Comparison of ENCODE assay signal across 19 cellular contexts in genomic region chr11:105005451-105005845, GRCh38. TPM values are rescaled to one million over a fixed set of nuclear protein-coding genes. Genes with fewer than 3 reads are reported as not detected.
DNase-seq lines count a peak whose midpoint lies in the region; ATAC-seq, FAIRE-seq and TF ChIP-seq lines count a peak whose summit lies in the region.
"Had no signal": no experiment of that assay in that cellular context is flagged by ENCODE, and none has a peak within 500 bp of the region (broad histone marks: within the 10 kb centered on the region; RNA-seq: fewer than 3 reads in every experiment).

No MANE protein-coding gene starts in this region.

- intact Hi-C loops in PC-3 (cut with micrococcal nuclease): no loop called here
- intact Hi-C loops in left lung (cut with DNase I): no loop called here

- H3K9ac ChIP-seq in PC-3 (ENCODE audit: low read length) (no peak overlapping the region), H1 (replicated peaks in 1 of 4; ENCODE audit: extremely low read depth in 1 of 4, low read depth in 3 of 4, low read length in 3 of 4) (no peak overlapping the region)
- H3K9ac ChIP-seq: BLaER1 treated with 17β-estradiol and CSF1 and Interleukin-3, amounts not matched to agents 10 nM and 100 nM had no signal

- POLR2A ChIA-PET in PC-3 (lab: Charles Lee; ENCODE audit: unreplicated experiment) (no interaction called here), H1 (lab: Charles Lee; ENCODE audit: partially characterized antibody) (no interaction called here)

- H4K8ac ChIP-seq in H1 (ENCODE audit: extremely low read depth, insufficient read depth, low read length): no peak overlapping the region

- no peaks in the 10 kb centered on the region for H3K36me3 Mint-ChIP-seq in mesothelial cell of epicardium

- no peak overlapping the region for H3K18ac ChIP-seq in H1 (ENCODE audit: extremely low read depth, low read length)

- no peak overlapping the region for H4K91ac ChIP-seq in H1 (replicated peaks; ENCODE audit: insufficient read length, low read length)

- H3K4me2 ChIP-seq in PC-3 (ENCODE audit: low read length) (no peak overlapping the region), H1 (ENCODE audit: insufficient read depth in 1 of 2, low read depth in 2 of 2, low read length in 2 of 2) (no peak overlapping the region)
- H3K4me2 ChIP-seq: BLaER1 treated with 17β-estradiol and CSF1 and Interleukin-3, amounts not matched to agents 10 nM and 100 nM; GM23338 had no signal

- H3K4ac ChIP-seq in H1 (replicated peaks; ENCODE audit: insufficient read length, low read depth, low read length): no peak overlapping the region

- no peak overlapping the region for H2BK15ac ChIP-seq in H1 (ENCODE audit: low read length)

- H3F3A ChIP-seq in PC-3 (ENCODE audit: low read length, unreplicated experiment): no peaks in the 10 kb centered on the region

- H3K56ac ChIP-seq in H1 (replicated peaks; ENCODE audit: insufficient read length, low read depth, low read length): no peak overlapping the region

- peak overlapping the region; percentile 45 for H2BK120ac ChIP-seq in H1 (replicated peaks; ENCODE audit: low read depth, low read length)

- H3K79me2 ChIP-seq in PC-3 (ENCODE audit: low read length) (no peaks in the 10 kb centered on the region), H1 (ENCODE audit: control insufficient read depth in 1 of 2, insufficient read depth in 2 of 2, low read length in 2 of 2) (no peaks in the 10 kb centered on the region)

- H3K36me3 ChIP-seq in BE2C: no peaks in the 10 kb centered on the region
- no peaks in the 10 kb centered on the region for H3K36me3 ChIP-seq in PC-3 (ENCODE audit: low read depth, low read length)
- H3K36me3 ChIP-seq in H1 (ENCODE audit: control insufficient read depth in 2 of 4, insufficient read depth in 4 of 4, low read length in 3 of 4): no peaks in the 10 kb centered on the region
- no peaks in the 10 kb centered on the region for H3K36me3 ChIP-seq in left lung
- H3K36me3 ChIP-seq: HAP-1 had no signal

- H2BK12ac ChIP-seq in H1 (ENCODE audit: low read depth, low read length): no peak overlapping the region

- no peak for FAIRE-seq in H1 (lab: Jason Lieb, UNC)
- FAIRE-seq: G401.6, GM12891, HepG2, HTR-8/SVneo had no signal

- H3K27me3 Mint-ChIP-seq in mesothelial cell of epicardium (ENCODE audit: low read depth): no peaks in the 10 kb centered on the region
- H3K27me3 Mint-ChIP-seq: CD4-positive, alpha-beta T cell had no signal

- no peak overlapping the region for H3K4me3 ChIP-seq in BE2C (ENCODE audit: low read depth, low read length)
- H3K4me3 ChIP-seq in PC-3 (ENCODE audit: low read length): no peak overlapping the region
- H3K4me3 ChIP-seq in H1 (ENCODE audit: extremely low read depth in 1 of 4, insufficient read depth in 2 of 4, low read depth in 3 of 4, low read length in 4 of 4): no peak overlapping the region
- H3K4me3 ChIP-seq in left lung: no peak overlapping the region
- H3K4me3 ChIP-seq: BLaER1 treated with 17β-estradiol and CSF1 and Interleukin-3, amounts not matched to agents 10 nM and 100 nM; GM23338; HAP-1 had no signal

- peak overlapping the region; percentile 49 for H3K27ac Mint-ChIP-seq in mesothelial cell of epicardium
- H3K27ac Mint-ChIP-seq: CD4-positive, alpha-beta T cell had no signal

- H3K27ac ChIP-seq in PC-3 (ENCODE audit: low read length): no peak overlapping the region
- H3K27ac ChIP-seq in H1 (ENCODE audit: low read depth, low read length): no peak overlapping the region
- H3K27ac ChIP-seq in left lung: no peak overlapping the region
- H3K27ac ChIP-seq: 22Rv1; BLaER1 treated with 17β-estradiol and CSF1 and Interleukin-3, amounts not matched to agents 10 nM and 100 nM had no signal

- no peak for ATAC-seq in PC-3
- no peak for ATAC-seq in left lung
- no peak for ATAC-seq in GM21381 (IDR thresholded peaks at IDR 0.05; ENCODE audit: unreplicated experiment)
- ATAC-seq in HG03045 (IDR thresholded peaks at IDR 0.05; ENCODE audit: unreplicated experiment): no peak
- ATAC-seq: GM23338, HepG2 had no signal

- H3K9me2 ChIP-seq in PC-3 (replicated peaks; ENCODE audit: low read length): no peaks in the 10 kb centered on the region

- no peaks in the 10 kb centered on the region for H3K79me1 ChIP-seq in H1 (ENCODE audit: low read depth, low read length)

- TF ChIP-seq POLR2A in H1 (IDR thresholded peaks at IDR 0.05; ENCODE audit: control extremely low read depth in 1 of 2, low read depth in 2 of 2, low read length in 2 of 2): no peak

- H3K23me2 ChIP-seq in H1 (ENCODE audit: low read depth, low read length): no peaks in the 10 kb centered on the region

- H4K20me1 ChIP-seq in PC-3 (ENCODE audit: low read length) (no peaks in the 10 kb centered on the region), H1 (replicated peaks in 1 of 2; ENCODE audit: control insufficient read depth in 1 of 2, insufficient read depth in 2 of 2, low read length in 2 of 2) (no peaks in the 10 kb centered on the region)
- H4K20me1 ChIP-seq: BLaER1 treated with 17β-estradiol and CSF1 and Interleukin-3, amounts not matched to agents 10 nM and 100 nM had no signal

- H2AFZ ChIP-seq in PC-3 (ENCODE audit: low read length) (peak overlapping the region; percentile 24; the same call in 1 of the 2 replicates), H1 (ENCODE audit: low read length) (no peak overlapping the region)
- H2AFZ ChIP-seq: GM23338 had no signal

- H3K27me3 ChIP-seq in BE2C: no peaks in the 10 kb centered on the region
- no peaks in the 10 kb centered on the region for H3K27me3 ChIP-seq in PC-3 (ENCODE audit: low read length)
- H3K27me3 ChIP-seq in H1 (replicated peaks in 1 of 4; ENCODE audit: control insufficient read depth in 3 of 4, extremely low read depth in 1 of 4, insufficient read depth in 3 of 4, low read length in 3 of 4): no peaks in the 10 kb centered on the region
- no peaks in the 10 kb centered on the region for H3K27me3 ChIP-seq in left lung
- H3K27me3 ChIP-seq: BLaER1 treated with 17β-estradiol and CSF1 and Interleukin-3, amounts not matched to agents 10 nM and 100 nM had no signal

- BruUV-seq in PC-3 (replicated peaks; lab: Mats Ljungman, UMichigan): no TSS peak

- H3K4me1 ChIP-seq in BE2C (peaks cover 13% of the 10 kb centered on the region), PC-3 (ENCODE audit: insufficient read depth, low read length) (no peaks in the 10 kb centered on the region), H1 (replicated peaks in 1 of 4; ENCODE audit: control insufficient read depth in 3 of 4, insufficient read depth in 4 of 4, low read length in 3 of 4) (no peaks in the 10 kb centered on the region), left lung (no peaks in the 10 kb centered on the region)
- H3K4me1 ChIP-seq: BLaER1 treated with 17β-estradiol and CSF1 and Interleukin-3, amounts not matched to agents 10 nM and 100 nM; HAP-1 had no signal

- TF ChIP-seq EP300 in H1 (IDR thresholded peaks at IDR 0.05; ENCODE audit: borderline replicate concordance in 1 of 2, low read depth in 2 of 2, low read length in 2 of 2): no peak

- no peak overlapping the region for H4K5ac ChIP-seq in H1 (ENCODE audit: insufficient read length, low read depth, low read length)

- H3K4me3 Mint-ChIP-seq in mesothelial cell of epicardium: no peak overlapping the region
- H3K4me3 Mint-ChIP-seq: CD4-positive, alpha-beta T cell; GM23338 had no signal

- no peaks in the 10 kb centered on the region for H3K9me3 ChIP-seq in BE2C
- no peaks in the 10 kb centered on the region for H3K9me3 ChIP-seq in PC-3 (ENCODE audit: low read length)
- H3K9me3 ChIP-seq in H1 (ENCODE audit: insufficient read depth in 2 of 2, low read depth in 1 of 2, low read length in 1 of 2): no peaks in the 10 kb centered on the region
- H3K9me3 ChIP-seq in left lung: no peaks in the 10 kb centered on the region
- H3K9me3 ChIP-seq: HAP-1 had no signal

- TF ChIP-seq RAD21 in H1 (IDR thresholded peaks at IDR 0.05 in 1 of 2, conservative IDR thresholded peaks at IDR 0.05 in 1 of 2; ENCODE audit: low read depth in 2 of 2, low read length in 2 of 2): no peak

- H3K14ac ChIP-seq in H1 (ENCODE audit: insufficient read length): no peak overlapping the region

- H2BK20ac ChIP-seq in H1 (ENCODE audit: low read length): no peak overlapping the region

- 93% methylated on average over 3 of the region's 3 CpGs; no CpG with 5 or more reads in 1 of the 2 experiments for WGBS in H1 (ENCODE audit: extremely low coverage in 1 of 2, insufficient coverage in 1 of 2, insufficient read length in 1 of 2, insufficient replicate concordance in 2 of 2, low coverage in 1 of 2, low lambda C conversion rate in 2 of 2, missing lambda C conversion rate in 1 of 2), 2 experiments

- H2BK5ac ChIP-seq in H1 (ENCODE audit: low read depth, low read length): no peak overlapping the region

- DNase-seq in BE2C (peak; percentile 67), PC-3 (no peak), H1 (ENCODE audit: low read depth in 1 of 2, low spot score in 2 of 2) (no peak), mesothelial cell of epicardium (ENCODE audit: low spot score in 2 of 2, unreplicated experiment in 2 of 2) (no peak), left lung (no peak)
- DNase-seq: AML-193; CD4-positive, alpha-beta T cell; DMS79 had no signal

- H3K23ac ChIP-seq in H1 (ENCODE audit: insufficient read length): no peak overlapping the region

- CTCF ChIA-PET in PC-3 (lab: Charles Lee) (no interaction called here), H1 (lab: Charles Lee; ENCODE audit: partially characterized antibody) (interaction anchor here (1.9 kb wide), 1 partner anchor 8 kb away, joined by 7 read pairs; no protein-coding TSS in a partner anchor)

- TF ChIP-seq CTCF in BE2C (IDR thresholded peaks at IDR 0.05; ENCODE audit: low read depth, low read length) (no peak), PC-3 (conservative IDR thresholded peaks at IDR 0.05; ENCODE audit: low read depth, low read length) (no peak), H1 (IDR thresholded peaks at IDR 0.05; ENCODE audit: control extremely low read depth in 1 of 3, insufficient read depth in 1 of 3, low read depth in 1 of 3, low read length in 3 of 3) (no peak), mesothelial cell of epicardium (IDR thresholded peaks at IDR 0.05; ENCODE audit: unreplicated experiment) (no peak), left lung (IDR thresholded peaks at IDR 0.05) (no peak)

- H2AK5ac ChIP-seq in H1 (ENCODE audit: low read depth, low read length): no peak overlapping the region

- peaks cover 12% of the 10 kb centered on the region for H3K9me3 Mint-ChIP-seq in mesothelial cell of epicardium
- H3K9me3 Mint-ChIP-seq: CD4-positive, alpha-beta T cell; GM23338 had no signal

- peaks cover 9% of the 10 kb centered on the region for H3K4me1 Mint-ChIP-seq in mesothelial cell of epicardium
- H3K4me1 Mint-ChIP-seq: GM23338 had no signal

RNA-seq across cellular contexts. Expression of gene CASP5, which starts 17.5 kb away (rescaled TPM):
- polyA plus RNA-seq in BE2C (2012; ENCODE audit: insufficient read depth, insufficient read length, low read depth): not detected
- total RNA-seq in PC-3 (2014; rRNA removed): not detected in 2 replicates
- not detected in 2 replicates for total RNA-seq in H1 (2021; fragmentation: NEBNext Ultra II Directional; extraction: Animal tissue kit (Norgen Biotek cat#: 25700))
- polyA plus RNA-seq in H1 (2011; rRNA removed): not detected in 2 replicates
- not detected for polyA plus RNA-seq in H1 (2011; cell fraction: cytosol; rRNA removed)
- not detected for polyA plus RNA-seq in H1 (2011; cell fraction: nucleus; rRNA removed)
- not detected in 4 replicates for polyA plus RNA-seq in H1 (2012, experiment 1 of 2)
- not detected for polyA plus RNA-seq in H1 (2012, experiment 2 of 2)
- not detected for polyA plus RNA-seq in H1 (2013, experiment 1 of 2)
- not detected for polyA plus RNA-seq in H1 (2013, experiment 2 of 2)
- polyA minus RNA-seq in H1 (2011; rRNA and poly(A)+ RNA removed): not detected in 2 replicates
- polyA minus RNA-seq in H1 (2011; cell fraction: cytosol; rRNA and poly(A)+ RNA removed): not detected
- polyA minus RNA-seq in H1 (2011; cell fraction: nucleus; rRNA and poly(A)+ RNA removed): not detected
- not detected in 3 replicates for total RNA-seq in mesothelial cell of epicardium
- total RNA-seq in left lung: 1 to 10 TPM in 1 of 2 donors, under 1 TPM in 1; 0.50 to 3.3 TPM
- total RNA-seq: A673; CD4-positive, alpha-beta T cell; GM23338; HepG2 had no signal
- polyA plus RNA-seq: GM23338, HepG2 had no signal

RNA-seq across cellular contexts. Expression of gene CASP1, which starts 29.5 kb away (rescaled TPM):
- polyA plus RNA-seq in BE2C (2012; ENCODE audit: insufficient read depth, insufficient read length, low read depth): not detected
- total RNA-seq in PC-3 (2014; rRNA removed) (0.33 TPM in 1 of 2 replicates, not detected in the other), mesothelial cell of epicardium (2.7 to 4.9 TPM (median 2.8 TPM) in 3 replicates), left lung (10 to 100 TPM; 56.8 to 84.0 TPM)
- total RNA-seq in H1 (2021; fragmentation: NEBNext Ultra II Directional; extraction: Animal tissue kit (Norgen Biotek cat#: 25700)): not detected in 2 replicates
- polyA plus RNA-seq in H1 (2011; rRNA removed): not detected in 2 replicates
- polyA plus RNA-seq in H1 (2011; cell fraction: cytosol; rRNA removed): not detected
- not detected for polyA plus RNA-seq in H1 (2011; cell fraction: nucleus; rRNA removed)
- polyA plus RNA-seq in H1 (2012, experiment 1 of 2): not detected in 4 replicates
- polyA plus RNA-seq in H1 (2012, experiment 2 of 2): not detected
- not detected for polyA plus RNA-seq in H1 (2013, experiment 1 of 2)
- polyA plus RNA-seq in H1 (2013, experiment 2 of 2): not detected
- not detected in 2 replicates for polyA minus RNA-seq in H1 (2011; rRNA and poly(A)+ RNA removed)
- polyA minus RNA-seq in H1 (2011; cell fraction: cytosol; rRNA and poly(A)+ RNA removed): not detected
- not detected for polyA minus RNA-seq in H1 (2011; cell fraction: nucleus; rRNA and poly(A)+ RNA removed)
- polyA plus RNA-seq: GM23338 had no signal

RNA-seq across cellular contexts. Expression of gene CASP4, which starts 37.1 kb away (rescaled TPM):
- polyA plus RNA-seq in BE2C (2012; ENCODE audit: insufficient read depth, insufficient read length, low read depth): 4.9 TPM
- total RNA-seq in PC-3 (2014; rRNA removed) (38.5 and 40.9 TPM in 2 replicates), mesothelial cell of epicardium (19.0 to 21.4 TPM (median 19.4 TPM) in 3 replicates), left lung (100 to 1,000 TPM in 1 of 2 donors, 10 to 100 TPM in 1; 91.8 to 103 TPM)
- not detected in 2 replicates for total RNA-seq in H1 (2021; fragmentation: NEBNext Ultra II Directional; extraction: Animal tissue kit (Norgen Biotek cat#: 25700))
- polyA plus RNA-seq in H1 (2011; rRNA removed): 0.05 and 0.09 TPM in 2 replicates
- 0.10 TPM for polyA plus RNA-seq in H1 (2011; cell fraction: cytosol; rRNA removed)
- polyA plus RNA-seq in H1 (2011; cell fraction: nucleus; rRNA removed): not detected
- polyA plus RNA-seq in H1 (2012, experiment 1 of 2): not detected in 4 replicates
- polyA plus RNA-seq in H1 (2012, experiment 2 of 2): not detected
- polyA plus RNA-seq in H1 (2013, experiment 1 of 2): 0.24 TPM
- 0.09 TPM for polyA plus RNA-seq in H1 (2013, experiment 2 of 2)
- 0.06 and 0.49 TPM in 2 replicates for polyA minus RNA-seq in H1 (2011; rRNA and poly(A)+ RNA removed)
- not detected for polyA minus RNA-seq in H1 (2011; cell fraction: cytosol; rRNA and poly(A)+ RNA removed)
- not detected for polyA minus RNA-seq in H1 (2011; cell fraction: nucleus; rRNA and poly(A)+ RNA removed)
- polyA plus RNA-seq: GM23338 had no signal

RNA-seq across cellular contexts. Expression of gene CARD16, which starts 39.7 kb away (rescaled TPM):
- not detected for polyA plus RNA-seq in BE2C (2012; ENCODE audit: insufficient read depth, insufficient read length, low read depth)
- total RNA-seq in PC-3 (2014; rRNA removed) (not detected in 2 replicates), mesothelial cell of epicardium (1.5 to 2.3 TPM (median 1.6 TPM) in 3 replicates), left lung (10 to 100 TPM; 55.9 to 56.3 TPM)
- total RNA-seq in H1 (2021; fragmentation: NEBNext Ultra II Directional; extraction: Animal tissue kit (Norgen Biotek cat#: 25700)): not detected in 2 replicates
- polyA plus RNA-seq in H1 (2011; rRNA removed): not detected in 2 replicates
- polyA plus RNA-seq in H1 (2011; cell fraction: cytosol; rRNA removed): not detected
- not detected for polyA plus RNA-seq in H1 (2011; cell fraction: nucleus; rRNA removed)
- not detected in 4 replicates for polyA plus RNA-seq in H1 (2012, experiment 1 of 2)
- not detected for polyA plus RNA-seq in H1 (2012, experiment 2 of 2)
- polyA plus RNA-seq in H1 (2013, experiment 1 of 2): not detected
- polyA plus RNA-seq in H1 (2013, experiment 2 of 2): not detected
- polyA minus RNA-seq in H1 (2011; rRNA and poly(A)+ RNA removed): not detected in 2 replicates
- polyA minus RNA-seq in H1 (2011; cell fraction: cytosol; rRNA and poly(A)+ RNA removed): not detected
- not detected for polyA minus RNA-seq in H1 (2011; cell fraction: nucleus; rRNA and poly(A)+ RNA removed)
- total RNA-seq: GM23338, HepG2 had no signal
- polyA plus RNA-seq: GM23338 had no signal

Comparison
In these comparisons a context has a peak if more than half of its experiments do, and no peak if none do; other contexts are left out.
1. RNA of gene CASP4, which starts 37.1 kb away (total RNA-seq): 91.8 to 103 TPM in left lung, 38.5 to 40.9 TPM in PC-3 and 19.0 to 21.4 TPM in mesothelial cell of epicardium; not detected in H1; every median in the first group is over 10 times any median in the second.